Comparison of ENCODE assay signal across 2 cellular contexts in genomic region chr11:64357904-64358535, GRCh38.
TF ChIP-seq lines count a peak whose summit lies in the region.

No MANE protein-coding gene starts in this region.

TF ChIP-seq in A549, 52 proteins besides CTCF, POLR2A, EP300 and RAD21:
- TF ChIP-seq ZNF302 (CRISPR knock-in tag; IDR thresholded peaks at IDR 0.05) = no peak
- TF ChIP-seq HOXB5 (CRISPR knock-in tag; IDR thresholded peaks at IDR 0.05) = no peak
- TF ChIP-seq RCOR1 (IDR thresholded peaks at IDR 0.05; ENCODE audit: low read depth, low read length) = no peak
- peak; percentile 33; the same call in 1 of the 2 replicates for TF ChIP-seq MAX (IDR thresholded peaks at IDR 0.05)

TF ChIP-seq in IMR-90, 13 proteins besides CTCF, POLR2A, EP300 and RAD21:
- no peak for TF ChIP-seq MAZ (IDR thresholded peaks at IDR 0.05; ENCODE audit: borderline replicate concordance, low read depth, low read length)
- TF ChIP-seq FOS (IDR thresholded peaks at IDR 0.05; ENCODE audit: low read depth, low read length) = no peak
- TF ChIP-seq RFX5 (IDR thresholded peaks at IDR 0.05; ENCODE audit: low read depth, low read length) = no peak
- TF ChIP-seq RCOR1 (IDR thresholded peaks at IDR 0.05; ENCODE audit: insufficient replicate concordance, low read length) = no peak
- TF ChIP-seq BHLHE40 (IDR thresholded peaks at IDR 0.05; ENCODE audit: low read depth, low read length) = no peak
- TF ChIP-seq MAFK (IDR thresholded peaks at IDR 0.05; ENCODE audit: low read depth, low read length) = no peak
- TF ChIP-seq, protein P1, sequence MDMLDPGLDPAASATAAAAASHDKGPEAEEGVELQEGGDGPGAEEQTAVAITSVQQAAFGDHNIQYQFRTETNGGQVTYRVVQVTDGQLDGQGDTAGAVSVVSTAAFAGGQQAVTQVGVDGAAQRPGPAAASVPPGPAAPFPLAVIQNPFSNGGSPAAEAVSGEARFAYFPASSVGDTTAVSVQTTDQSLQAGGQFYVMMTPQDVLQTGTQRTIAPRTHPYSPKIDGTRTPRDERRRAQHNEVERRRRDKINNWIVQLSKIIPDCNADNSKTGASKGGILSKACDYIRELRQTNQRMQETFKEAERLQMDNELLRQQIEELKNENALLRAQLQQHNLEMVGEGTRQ (IDR thresholded peaks at IDR 0.05; ENCODE audit: low read depth, low read length) = no peak
- TF ChIP-seq, protein P2, sequence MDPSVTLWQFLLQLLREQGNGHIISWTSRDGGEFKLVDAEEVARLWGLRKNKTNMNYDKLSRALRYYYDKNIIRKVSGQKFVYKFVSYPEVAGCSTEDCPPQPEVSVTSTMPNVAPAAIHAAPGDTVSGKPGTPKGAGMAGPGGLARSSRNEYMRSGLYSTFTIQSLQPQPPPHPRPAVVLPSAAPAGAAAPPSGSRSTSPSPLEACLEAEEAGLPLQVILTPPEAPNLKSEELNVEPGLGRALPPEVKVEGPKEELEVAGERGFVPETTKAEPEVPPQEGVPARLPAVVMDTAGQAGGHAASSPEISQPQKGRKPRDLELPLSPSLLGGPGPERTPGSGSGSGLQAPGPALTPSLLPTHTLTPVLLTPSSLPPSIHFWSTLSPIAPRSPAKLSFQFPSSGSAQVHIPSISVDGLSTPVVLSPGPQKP (IDR thresholded peaks at IDR 0.05; ENCODE audit: borderline replicate concordance, low read depth, low read length) = no peak
- TF ChIP-seq CEBPB (IDR thresholded peaks at IDR 0.05; ENCODE audit: low read depth, low read length) = no peak
- no peak for TF ChIP-seq NFE2L2 (IDR thresholded peaks at IDR 0.05; ENCODE audit: low read depth, low read length)
- TF ChIP-seq SMC3 (IDR thresholded peaks at IDR 0.05; ENCODE audit: low read depth, low read length) = no peak
- no peak for TF ChIP-seq CHD1 (IDR thresholded peaks at IDR 0.05; ENCODE audit: low read depth, low read length)
- TF ChIP-seq MXI1 (IDR thresholded peaks at IDR 0.05; ENCODE audit: borderline replicate concordance, low read depth, low read length) = no peak
